Comparison of ENCODE assay signal across 4 cellular contexts in the genomic region with DNA sequence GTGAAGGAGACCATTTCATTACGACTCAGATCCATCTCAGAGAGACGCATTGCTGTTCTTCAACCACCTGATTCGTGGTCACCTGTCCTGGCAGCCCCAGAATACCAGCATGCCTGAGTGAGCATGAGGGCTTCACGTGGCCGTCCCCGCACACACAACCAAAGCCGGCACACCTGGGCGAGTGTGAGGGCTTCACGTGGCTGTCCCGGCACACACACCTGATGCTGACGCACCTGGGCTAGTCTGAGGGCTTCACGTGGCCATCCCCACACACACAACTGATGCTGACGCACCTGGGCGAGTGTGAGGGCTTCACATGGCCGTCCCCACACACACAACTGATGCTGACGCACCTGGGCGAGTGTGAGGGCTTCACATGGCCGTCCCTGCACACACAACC. TPM values are rescaled to one million over a fixed set of nuclear protein-coding genes. Genes with fewer than 3 reads are reported as not detected.
"Had no signal": no experiment of that assay in that cellular context is flagged by ENCODE, and none has a peak within 500 bp of the region (broad histone marks: within the 10 kb centered on the region; RNA-seq: fewer than 3 reads in every experiment).

No MANE protein-coding gene starts in this region.

RNA-seq across cellular contexts. Expression of gene DPYSL4, which starts 34.2 kb away (rescaled TPM):
- total RNA-seq: HT-29, HT1080, K562 had no signal
- polyA plus RNA-seq: IgD-negative memory B cell had no signal
